ENCODE assay signal across 15 cellular contexts in the genomic region with DNA sequence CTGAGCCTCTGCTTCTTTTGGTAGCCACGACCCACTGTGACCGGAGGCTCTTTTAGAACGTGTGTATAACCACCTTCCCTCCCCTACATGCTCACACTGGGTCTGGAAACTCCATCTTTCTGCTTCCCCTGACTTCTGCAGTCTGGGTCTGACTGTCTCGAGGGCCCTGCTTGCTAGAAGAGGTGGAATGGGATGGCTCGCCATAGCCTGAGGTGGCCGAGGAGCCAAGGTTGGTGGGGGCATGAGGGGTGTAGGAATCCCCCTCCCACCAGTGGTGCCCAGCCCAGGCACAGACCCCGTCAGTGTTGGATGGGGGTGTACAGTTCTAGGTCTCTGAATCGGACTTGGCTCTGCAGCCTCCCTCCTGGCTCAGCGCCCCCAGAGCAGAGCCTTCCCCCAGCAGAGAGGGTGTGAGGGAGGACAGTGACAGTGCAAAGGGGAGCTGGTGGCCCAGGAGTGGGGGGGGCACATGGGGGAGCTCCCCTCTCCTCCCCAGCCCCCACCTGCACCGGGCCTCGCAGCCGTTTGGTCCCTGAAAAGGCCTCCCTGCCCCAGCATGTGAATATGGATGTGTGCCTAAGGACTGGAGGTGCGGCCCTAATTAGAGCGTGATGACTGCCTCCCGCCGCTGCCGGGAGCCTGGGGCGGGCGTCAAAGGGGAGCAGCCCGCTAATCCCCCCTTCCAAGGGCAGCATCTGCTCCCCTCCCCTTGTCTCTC.
DNase-seq lines count a peak whose midpoint lies in the region; ATAC-seq and TF ChIP-seq lines count a peak whose summit lies in the region.
"Had no signal": no experiment of that assay in that cellular context is flagged by ENCODE, and none has a peak within 500 bp of the region (broad histone marks: within the 10 kb centered on the region; RNA-seq: fewer than 3 reads in every experiment).

No MANE protein-coding gene starts in this region.

- intact Hi-C loops in heart left ventricle (cut with DNase I) (no loop called here), left cardiac atrium (cut with DNase I) (no loop called here), testis (cut with DNase I; ENCODE audit: low total_unique reads) (no loop called here)

- no peak overlapping the region for H3K4me3 Mint-ChIP-seq in osteocyte (ENCODE audit: unreplicated experiment)

- H3K9me3 Mint-ChIP-seq in osteocyte (ENCODE audit: unreplicated experiment) = peaks cover 7% of the 10 kb centered on the region

- TF ChIP-seq POLR2A in heart left ventricle (IDR thresholded peaks at IDR 0.05) = no peak
- no peak for TF ChIP-seq POLR2A in testis (IDR thresholded peaks at IDR 0.05)

- no peaks in the 10 kb centered on the region for H3K4me1 Mint-ChIP-seq in osteocyte (ENCODE audit: unreplicated experiment)

- H3K27me3 Mint-ChIP-seq in osteocyte (ENCODE audit: unreplicated experiment) = peaks cover 4% of the 10 kb centered on the region

- DNase-seq in heart left ventricle (peak in 3 of 5 donors; percentile 6 to 54 (median 6)), left cardiac atrium (no peak), NCI-H2171 treated with DMSO at 0.1 percent for 48 hours (lab: John Stamatoyannopoulos, UW) (peak; percentile 76), iPS-NIHi11 (ENCODE audit: low spot score) (peak; percentile 60), osteocyte (ENCODE audit: extremely low spot score, unreplicated experiment) (no peak), EL (no peak), testis (no peak)
- DNase-seq: activated naive CD4-positive, alpha-beta T cell treated with Interleukin-2 at 50 U/mL for 16 hours; DMS153; NCI-H146; stomach had no signal

- no peak for TF ChIP-seq CTCF in heart left ventricle (IDR thresholded peaks at IDR 0.05)
- no peak for TF ChIP-seq CTCF in osteocyte (IDR thresholded peaks at IDR 0.05)
- no peak for TF ChIP-seq CTCF in testis (IDR thresholded peaks at IDR 0.05)

- no peak overlapping the region for H3K27ac Mint-ChIP-seq in osteocyte (ENCODE audit: unreplicated experiment)

- no peak overlapping the region for H3K4me3 ChIP-seq in heart left ventricle
- H3K4me3 ChIP-seq in testis = no peak overlapping the region
- H3K4me3 ChIP-seq: mucosa of descending colon, stomach had no signal

- H3K9me3 ChIP-seq in heart left ventricle = peaks cover 0 to 28% (median 9%) of the 10 kb centered on the region in 12 donors
- H3K9me3 ChIP-seq in testis = no peaks in the 10 kb centered on the region

- peaks cover 0 to 12% (median 0%) of the 10 kb centered on the region in 12 donors for H3K4me1 ChIP-seq in heart left ventricle
- H3K4me1 ChIP-seq in testis = no peaks in the 10 kb centered on the region

- H3K27me3 ChIP-seq in heart left ventricle = peaks cover 0 to 21% (median 0%) of the 10 kb centered on the region in 9 donors
- no peaks in the 10 kb centered on the region for H3K27me3 ChIP-seq in testis

- no peaks in the 10 kb centered on the region for H3K36me3 Mint-ChIP-seq in osteocyte (ENCODE audit: unreplicated experiment)

- H3K36me3 ChIP-seq in heart left ventricle = no peaks in the 10 kb centered on the region
- no peaks in the 10 kb centered on the region for H3K36me3 ChIP-seq in testis (ENCODE audit: low read depth, missing control alignments)
- H3K36me3 ChIP-seq: stomach had no signal

- H3K27ac ChIP-seq in heart left ventricle (no peak overlapping the region), testis (no peak overlapping the region)
- H3K27ac ChIP-seq: KMS-11, RWPE1, stomach had no signal

- ATAC-seq in heart left ventricle = peak in 2 of 4 donors; percentile 6 to 16
- no peak for ATAC-seq in left cardiac atrium
- ATAC-seq in HG03280 (IDR thresholded peaks at IDR 0.05; ENCODE audit: unreplicated experiment) = no peak
- ATAC-seq: mucosa of descending colon had no signal

- WGBS in heart left ventricle, 4 donors = 29 to 39% (median 33%) methylated on average over 15 to 20 of the region's 20 CpGs
- 47 to 59% methylated on average over 14 to 20 of the region's 20 CpGs for WGBS in testis, 2 donors

Comparison
In these comparisons a context has a peak if more than half of its experiments do, and no peak if none do; other contexts are left out.
1. DNase-seq: peak in heart left ventricle (3 of 5), NCI-H2171 treated with DMSO at 0.1 percent for 48 hours (single experiment) and iPS-NIHi11 (single experiment); none in left cardiac atrium (single experiment), osteocyte (single experiment), EL (single experiment) and testis (single experiment).